Comparison of ENCODE assay signal across 12 cellular contexts in the genomic region with DNA sequence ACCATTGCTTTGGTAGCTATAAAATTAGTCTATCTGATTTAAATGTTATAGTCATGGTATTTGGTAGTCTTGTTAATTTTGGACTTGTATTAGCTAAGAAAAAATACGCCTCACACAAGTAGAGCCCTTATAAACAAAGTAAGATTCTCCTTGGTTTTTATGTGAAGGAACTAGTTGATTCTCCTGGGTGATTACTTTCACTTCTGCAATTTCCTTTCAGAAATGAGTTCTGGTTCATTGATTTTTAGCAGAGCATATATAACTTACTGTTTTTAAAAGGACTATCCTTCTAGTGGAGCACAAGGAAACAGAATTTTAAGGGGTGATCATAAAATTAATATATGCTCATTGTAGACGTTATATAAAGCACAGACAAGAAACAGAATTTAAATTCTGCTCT.
DNase-seq lines count a peak whose midpoint lies in the region; ATAC-seq and TF ChIP-seq lines count a peak whose summit lies in the region.
"Had no signal": no experiment of that assay in that cellular context is flagged by ENCODE, and none has a peak within 500 bp of the region (broad histone marks: within the 10 kb centered on the region; RNA-seq: fewer than 3 reads in every experiment).

No MANE protein-coding gene starts in this region.

- no peaks in the 10 kb centered on the region for H3K4me1 ChIP-seq in tibial artery
- H3K4me1 ChIP-seq: right atrium auricular region, upper lobe of left lung had no signal

- H3K36me3 Mint-ChIP-seq in memory B cell: peaks cover 12% of the 10 kb centered on the region
- peaks cover 2% of the 10 kb centered on the region for H3K36me3 Mint-ChIP-seq in activated CD8-positive, alpha-beta T cell treated with anti-CD3 and anti-CD28 coated beads for 36 hours (ENCODE audit: low read depth)

- CTCF ChIA-PET in activated CD8-positive, alpha-beta T cell treated with anti-CD3 and anti-CD28 coated beads for 36 hours (lab: Charles Lee): no interaction called here

- TF ChIP-seq CTCF in activated CD8-positive, alpha-beta T cell treated with anti-CD3 and anti-CD28 coated beads for 36 hours (IDR thresholded peaks at IDR 0.05): no peak
- no peak for TF ChIP-seq CTCF in tibial artery (IDR thresholded peaks at IDR 0.05)

- H3K27me3 Mint-ChIP-seq in memory B cell: no peaks in the 10 kb centered on the region
- no peaks in the 10 kb centered on the region for H3K27me3 Mint-ChIP-seq in activated CD8-positive, alpha-beta T cell treated with anti-CD3 and anti-CD28 coated beads for 36 hours
- H3K27me3 Mint-ChIP-seq: activated CD4-positive, alpha-beta T cell treated with anti-CD3 and anti-CD28 coated beads, Interleukin-2, amount 10 ng/mL, durations not matched to agents 24 days and 14 days had no signal

- peaks cover 12% of the 10 kb centered on the region for H3K4me1 Mint-ChIP-seq in memory B cell
- peaks cover 7% of the 10 kb centered on the region for H3K4me1 Mint-ChIP-seq in activated CD8-positive, alpha-beta T cell treated with anti-CD3 and anti-CD28 coated beads for 36 hours (ENCODE audit: low read depth)
- H3K4me1 Mint-ChIP-seq: activated CD4-positive, alpha-beta T cell treated with anti-CD3 and anti-CD28 coated beads, Interleukin-2, amount 10 ng/mL, durations not matched to agents 24 days and 14 days had no signal

- ATAC-seq in GM18858 (IDR thresholded peaks at IDR 0.05; ENCODE audit: unreplicated experiment) (peak; percentile 86), GM21529 (IDR thresholded peaks at IDR 0.05; ENCODE audit: unreplicated experiment) (peak; percentile 89), HG03460 (IDR thresholded peaks at IDR 0.05; ENCODE audit: unreplicated experiment) (peak; percentile 78), memory B cell (ENCODE audit: low read depth) (peak; percentile 94), GM21717 (IDR thresholded peaks at IDR 0.05; ENCODE audit: unreplicated experiment) (no peak)
- no peak for ATAC-seq in activated CD8-positive, alpha-beta T cell treated with anti-CD3 and anti-CD28 coated beads for 36 hours

- POLR2A ChIA-PET in activated CD8-positive, alpha-beta T cell treated with anti-CD3 and anti-CD28 coated beads for 36 hours (lab: Charles Lee): no interaction called here

- no peak overlapping the region for H3K27ac Mint-ChIP-seq in memory B cell
- no peak overlapping the region for H3K27ac Mint-ChIP-seq in activated CD8-positive, alpha-beta T cell treated with anti-CD3 and anti-CD28 coated beads for 36 hours
- H3K27ac Mint-ChIP-seq: activated CD4-positive, alpha-beta T cell treated with anti-CD3 and anti-CD28 coated beads, Interleukin-2, amount 10 ng/mL, durations not matched to agents 24 days and 14 days had no signal

- no peak overlapping the region for H3K4me3 ChIP-seq in tibial artery
- H3K4me3 ChIP-seq: right atrium auricular region, upper lobe of left lung had no signal

- intact Hi-C loops in activated CD8-positive, alpha-beta T cell treated with anti-CD3 and anti-CD28 coated beads for 36 hours (cut with micrococcal nuclease): no loop called here
- intact Hi-C loops in tibial artery (cut with DNase I; ENCODE audit: low total_unique reads): no loop called here

- H3K9me3 ChIP-seq in tibial artery: no peaks in the 10 kb centered on the region
- H3K9me3 ChIP-seq: right atrium auricular region, upper lobe of left lung had no signal

- H3K27ac ChIP-seq in tibial artery: no peak overlapping the region
- H3K27ac ChIP-seq: right atrium auricular region, upper lobe of left lung had no signal

- H3K27me3 ChIP-seq in tibial artery: no peaks in the 10 kb centered on the region
- H3K27me3 ChIP-seq: right atrium auricular region, upper lobe of left lung had no signal

- H3K9me3 Mint-ChIP-seq in memory B cell: no peaks in the 10 kb centered on the region
- peaks cover 2% of the 10 kb centered on the region for H3K9me3 Mint-ChIP-seq in activated CD8-positive, alpha-beta T cell treated with anti-CD3 and anti-CD28 coated beads for 36 hours
- H3K9me3 Mint-ChIP-seq: activated CD4-positive, alpha-beta T cell treated with anti-CD3 and anti-CD28 coated beads, Interleukin-2, amount 10 ng/mL, durations not matched to agents 24 days and 14 days had no signal

- no peaks in the 10 kb centered on the region for H3K36me3 ChIP-seq in tibial artery
- H3K36me3 ChIP-seq: right atrium auricular region, upper lobe of left lung had no signal

- no peak overlapping the region for H3K4me3 Mint-ChIP-seq in memory B cell
- H3K4me3 Mint-ChIP-seq in activated CD8-positive, alpha-beta T cell treated with anti-CD3 and anti-CD28 coated beads for 36 hours: no peak overlapping the region
- H3K4me3 Mint-ChIP-seq: activated CD4-positive, alpha-beta T cell treated with anti-CD3 and anti-CD28 coated beads, Interleukin-2, amount 10 ng/mL, durations not matched to agents 24 days and 14 days had no signal

- DNase-seq in memory B cell (ENCODE audit: low spot score in 2 of 2) (peak in 1 of 2 donors; percentile 23), tibial artery (no peak), midbrain (lab: John Stamatoyannopoulos, UW) (no peak)
- DNase-seq in activated CD8-positive, alpha-beta T cell treated with anti-CD3 and anti-CD28 coated beads for 36 hours: no peak
- DNase-seq: activated CD4-positive, alpha-beta T cell treated with anti-CD3 and anti-CD28 coated beads, Interleukin-2, amount 10 ng/mL, durations not matched to agents 24 days and 14 days; activated naive CD4-positive, alpha-beta T cell; upper lobe of left lung had no signal

Comparison
In these comparisons a context has a peak if more than half of its experiments do, and no peak if none do; other contexts are left out.
1. ATAC-seq: peak in GM18858 (single experiment), GM21529 (single experiment), HG03460 (single experiment) and memory B cell (single experiment); none in activated CD8-positive, alpha-beta T cell treated with anti-CD3 and anti-CD28 coated beads for 36 hours (single experiment) and GM21717 (single experiment).